Comparison of ENCODE assay signal across 12 cellular contexts in genomic region chr10:77392236-77392721, GRCh38.
DNase-seq lines count a peak whose midpoint lies in the region; ATAC-seq, FAIRE-seq and TF ChIP-seq lines count a peak whose summit lies in the region.
"Had no signal": no experiment of that assay in that cellular context is flagged by ENCODE, and none has a peak within 500 bp of the region (broad histone marks: within the 10 kb centered on the region; RNA-seq: fewer than 3 reads in every experiment).

No MANE protein-coding gene starts in this region.

- intact Hi-C loops in K562 (cut with micrococcal nuclease): loop anchor here (1.0 kb wide), 1 partner anchor 249 kb away; no protein-coding TSS in a partner anchor
- intact Hi-C loops in left lung (cut with DNase I): loop anchor here in 1 of 2 donors (10.0 kb wide), 2 partner anchors 217 to 253 kb away; no protein-coding TSS in a partner anchor

- TF ChIP-seq RAD21 in K562 (CRISPR knock-in tag; conservative IDR thresholded peaks at IDR 0.05 in 1 of 2, IDR thresholded peaks at IDR 0.05 in 1 of 2): no peak

- H3K4me1 ChIP-seq in HEK293 (ENCODE audit: control insufficient read depth, insufficient read depth, low read length) (no peaks in the 10 kb centered on the region; the same call in 1 of the 2 replicates), K562 (replicated peaks in 1 of 2; ENCODE audit: control insufficient read depth in 2 of 2, insufficient read depth in 2 of 2, low read length in 2 of 2) (no peaks in the 10 kb centered on the region), left lung (no peaks in the 10 kb centered on the region), neural progenitor cell (peaks cover 15% of the 10 kb centered on the region), HAP-1 (no peaks in the 10 kb centered on the region)

- H3F3A ChIP-seq in neural progenitor cell (ENCODE audit: low read depth): no peaks in the 10 kb centered on the region

- no TSS peak for BruUV-seq in K562 (replicated peaks; lab: Mats Ljungman, UMichigan)

- H3K79me2 ChIP-seq in K562 (ENCODE audit: control insufficient read depth, insufficient read depth, low read length) (no peaks in the 10 kb centered on the region), neural progenitor cell (ENCODE audit: low read depth) (no peaks in the 10 kb centered on the region)

- TF ChIP-seq CTCF in HEK293 (tag by site-specific recombination; IDR thresholded peaks at IDR 0.05): no peak
- no peak for TF ChIP-seq CTCF in K562 (IDR thresholded peaks at IDR 0.05 in 2 of 3, conservative IDR thresholded peaks at IDR 0.05 in 1 of 3; ENCODE audit: insufficient read depth in 2 of 3, low read depth in 1 of 3, low read length in 3 of 3)
- no peak for TF ChIP-seq CTCF in left lung (IDR thresholded peaks at IDR 0.05)
- TF ChIP-seq CTCF in neural progenitor cell (IDR thresholded peaks at IDR 0.05): no peak

- DNase-seq in A172 (ENCODE audit: low spot score): peak; percentile 86
- no peak for DNase-seq in K562 (ENCODE audit: extremely low read depth in 1 of 4, low spot score in 3 of 4)
- DNase-seq in left lung: no peak
- DNase-seq in HUDEP-2 (lab: John Stamatoyannopoulos, UW; ENCODE audit: unreplicated experiment in 76 of 76): no peak
- DNase-seq in stimulated activated naive CD8-positive, alpha-beta T cell treated with anti-CD3 and anti-CD28 coated beads, Interleukin-15, amount 100 ng/mL, for 72 hours: no peak
- DNase-seq in neural progenitor cell (ENCODE audit: low spot score): no peak
- DNase-seq in HAP-1 (ENCODE audit: low spot score in 2 of 2): no peak
- DNase-seq: CD8-positive, alpha-beta T cell; NK-92 treated with Interleukin-12 subunit alpha and Interleukin-12 subunit beta, amount 100 ng/mL, for 24 hours had no signal

- H2AFZ ChIP-seq in K562 (ENCODE audit: low read depth, low read length): no peak overlapping the region
- H2AFZ ChIP-seq in neural progenitor cell (replicated peaks): no peak overlapping the region

- no peaks in the 10 kb centered on the region for H3K9me1 ChIP-seq in K562 (ENCODE audit: control insufficient read depth, insufficient read depth, low read length)

- no peaks in the 10 kb centered on the region for H3K9me3 Mint-ChIP-seq in stimulated activated naive CD8-positive, alpha-beta T cell treated with anti-CD3 and anti-CD28 coated beads, Interleukin-15, amount 100 ng/mL, for 72 hours
- no peaks in the 10 kb centered on the region for H3K9me3 Mint-ChIP-seq in neural progenitor cell
- H3K9me3 Mint-ChIP-seq: activated naive CD4-positive, alpha-beta T cell treated with anti-CD3 and anti-CD28 coated beads, Interleukin-2, amount 50 U/mL, for 24 hours; CD8-positive, alpha-beta T cell; WTC11 had no signal

- H3K9ac ChIP-seq in K562 (ENCODE audit: insufficient read depth in 1 of 2, low read depth in 2 of 2, low read length in 2 of 2) (no peak overlapping the region), neural progenitor cell (no peak overlapping the region)

- no peak overlapping the region for H3K4me2 ChIP-seq in K562 (ENCODE audit: insufficient read depth, low read length)
- H3K4me2 ChIP-seq in neural progenitor cell: no peak overlapping the region

- H3K27ac Mint-ChIP-seq in stimulated activated naive CD8-positive, alpha-beta T cell treated with anti-CD3 and anti-CD28 coated beads, Interleukin-15, amount 100 ng/mL, for 72 hours: no peak overlapping the region
- no peak overlapping the region for H3K27ac Mint-ChIP-seq in neural progenitor cell
- H3K27ac Mint-ChIP-seq: activated naive CD4-positive, alpha-beta T cell treated with anti-CD3 and anti-CD28 coated beads, Interleukin-2, amount 50 U/mL, for 24 hours; CD8-positive, alpha-beta T cell; WTC11 had no signal

- in situ Hi-C loops in K562 (cut with MboI): loop anchor here (25.0 kb wide), 1 partner anchor 245 kb away; the partner anchor contains the start of gene KCNMA1
- in situ Hi-C loops in HAP-1 (cut with MboI; ENCODE audit: low sequenced_read_pairs): loop anchor here (5.0 kb wide), 1 partner anchor 250 kb away; no protein-coding TSS in a partner anchor

- ATAC-seq in K562 (no peak; the same call in 2 of the 3 replicates), left lung (peak; percentile 37)
- ATAC-seq in stimulated activated naive CD8-positive, alpha-beta T cell treated with anti-CD3 and anti-CD28 coated beads, Interleukin-15, amount 100 ng/mL, for 72 hours: no peak
- ATAC-seq: CD8-positive, alpha-beta T cell had no signal

- no peaks in the 10 kb centered on the region for H3K36me3 ChIP-seq in HEK293 (ENCODE audit: control insufficient read depth in 2 of 2, insufficient read depth in 1 of 2, low read length in 2 of 2)
- H3K36me3 ChIP-seq in K562 (ENCODE audit: control insufficient read depth, insufficient read depth, low read length): no peaks in the 10 kb centered on the region
- no peaks in the 10 kb centered on the region for H3K36me3 ChIP-seq in left lung
- no peaks in the 10 kb centered on the region for H3K36me3 ChIP-seq in neural progenitor cell
- H3K36me3 ChIP-seq in HAP-1 (replicated peaks): no peaks in the 10 kb centered on the region

- H3K9me3 ChIP-seq in HEK293 (ENCODE audit: control insufficient read depth, insufficient read depth, low read depth, low read length) (no peaks in the 10 kb centered on the region), K562 (replicated peaks; ENCODE audit: control insufficient read depth, insufficient read depth, low read depth, low read length) (no peaks in the 10 kb centered on the region), left lung (no peaks in the 10 kb centered on the region), neural progenitor cell (ENCODE audit: low read depth) (no peaks in the 10 kb centered on the region), HAP-1 (no peaks in the 10 kb centered on the region)

- no peaks in the 10 kb centered on the region for H3K36me3 Mint-ChIP-seq in neural progenitor cell
- H3K36me3 Mint-ChIP-seq: activated naive CD4-positive, alpha-beta T cell treated with anti-CD3 and anti-CD28 coated beads, Interleukin-2, amount 50 U/mL, for 24 hours; CD8-positive, alpha-beta T cell; WTC11 had no signal

- CTCF ChIA-PET in HEK293 (lab: Yijun Ruan, JAX): interaction anchor here (0.7 to 2.8 kb wide), 13 partner anchors 9 to 1210 kb away, joined by 3 to 16 read pairs (median 3); no protein-coding TSS in a partner anchor
- CTCF ChIA-PET in K562 (lab: Yijun Ruan, JAX; ENCODE audit: low intra/inter-chr PET ratio): interaction anchor here (1.5 to 2.2 kb wide), 3 partner anchors 249 to 364 kb away, joined by 5 to 11 read pairs (median 8); no protein-coding TSS in a partner anchor

- H3K4me3 ChIP-seq in HEK293 (ENCODE audit: low read depth, low read length): no peak overlapping the region
- H3K4me3 ChIP-seq in K562: no peak overlapping the region
- H3K4me3 ChIP-seq in left lung: no peak overlapping the region
- H3K4me3 ChIP-seq in neural progenitor cell: no peak overlapping the region
- H3K4me3 ChIP-seq in HAP-1: no peak overlapping the region

- peaks cover 9% of the 10 kb centered on the region for H3K4me1 Mint-ChIP-seq in stimulated activated naive CD8-positive, alpha-beta T cell treated with anti-CD3 and anti-CD28 coated beads, Interleukin-15, amount 100 ng/mL, for 72 hours
- peaks cover 43% of the 10 kb centered on the region for H3K4me1 Mint-ChIP-seq in neural progenitor cell
- H3K4me1 Mint-ChIP-seq: activated naive CD4-positive, alpha-beta T cell treated with anti-CD3 and anti-CD28 coated beads, Interleukin-2, amount 50 U/mL, for 24 hours had no signal

- TF ChIP-seq EP300 in K562 (IDR thresholded peaks at IDR 0.05; ENCODE audit: low read length): no peak

- H3K27ac ChIP-seq in HEK293 (ENCODE audit: extremely low read depth, low read depth, low read length): no peak overlapping the region
- H3K27ac ChIP-seq in K562 (ENCODE audit: extremely low read depth, low read depth, low read length): no peak overlapping the region
- peak overlapping the region in 1 of 2 donors; percentile 5 for H3K27ac ChIP-seq in left lung
- no peak overlapping the region for H3K27ac ChIP-seq in neural progenitor cell

- H3K27me3 ChIP-seq in K562 (ENCODE audit: control insufficient read depth in 2 of 2, insufficient read depth in 2 of 2, low read length in 2 of 2) (peaks cover 0 to 2% of the 10 kb centered on the region in 2 experiments; a peak in 1 of 5 replicates), left lung (peaks cover 0 to 14% of the 10 kb centered on the region in 2 donors), neural progenitor cell (no peaks in the 10 kb centered on the region), HAP-1 (ENCODE audit: low read depth) (0 out of 2 replicates have a peak, but pooled peaks cover 2% of the 10 kb centered on the region)

- FAIRE-seq in K562 (lab: Jason Lieb, UNC): no peak

- 0% methylated on average over 2 of the region's 2 CpGs for WGBS in K562 (ENCODE audit: insufficient coverage, low coverage, missing lambda C conversion rate)

- POLR2A ChIA-PET in HEK293 (lab: Yijun Ruan, JAX) (no interaction called here), K562 (lab: Yijun Ruan, JAX) (no interaction called here)

- no peak overlapping the region for H3K4me3 Mint-ChIP-seq in stimulated activated naive CD8-positive, alpha-beta T cell treated with anti-CD3 and anti-CD28 coated beads, Interleukin-15, amount 100 ng/mL, for 72 hours
- no peak overlapping the region for H3K4me3 Mint-ChIP-seq in neural progenitor cell
- H3K4me3 Mint-ChIP-seq: activated naive CD4-positive, alpha-beta T cell treated with anti-CD3 and anti-CD28 coated beads, Interleukin-2, amount 50 U/mL, for 24 hours; CD8-positive, alpha-beta T cell; WTC11 had no signal

- H3K27me3 Mint-ChIP-seq in stimulated activated naive CD8-positive, alpha-beta T cell treated with anti-CD3 and anti-CD28 coated beads, Interleukin-15, amount 100 ng/mL, for 72 hours: no peaks in the 10 kb centered on the region
- peaks cover 4% of the 10 kb centered on the region for H3K27me3 Mint-ChIP-seq in neural progenitor cell (ENCODE audit: insufficient read depth, low read depth)

- no peak for TF ChIP-seq POLR2A in K562 (conservative IDR thresholded peaks at IDR 0.05)

- H4K20me1 ChIP-seq in K562 (replicated peaks; ENCODE audit: control insufficient read depth, insufficient read depth, low read length): 0 out of 2 replicates have a peak, but pooled peaks cover 4% of the 10 kb centered on the region
- no peaks in the 10 kb centered on the region for H4K20me1 ChIP-seq in neural progenitor cell (ENCODE audit: low read depth)

TF ChIP-seq in HEK293, 187 proteins besides CTCF, POLR2A, EP300 and RAD21 (continues in another document):
- TF ChIP-seq ZBTB48 (tag by site-specific recombination; IDR thresholded peaks at IDR 0.05): peak; percentile 80
- no peak for TF ChIP-seq ZFHX2 (tag by site-specific recombination; conservative IDR thresholded peaks at IDR 0.05)
- no peak for TF ChIP-seq ZNF266 (tag by site-specific recombination; IDR thresholded peaks at IDR 0.05; ENCODE audit: low read depth)
- peak; percentile 46; the same call in 1 of the 2 replicates for TF ChIP-seq ZNF366 (tag by site-specific recombination; conservative IDR thresholded peaks at IDR 0.05)
